ENCODE assay signal across 8 cellular contexts in genomic region chr19:32971715-32972540, GRCh38. TPM values are rescaled to one million over a fixed set of nuclear protein-coding genes. Genes with fewer than 3 reads are reported as not detected.
A peak's percentile ranks its signal among the peaks of the same experiment; 100 is the strongest.
DNase-seq lines count a peak whose midpoint lies in the region; ATAC-seq, FAIRE-seq and TF ChIP-seq lines count a peak whose summit lies in the region.

Gene CEP89, minus strand, starts transcription at chr19:32971958. Its CDS starts 84 bp downstream, at chr19:32971874.
Gene FAAP24, plus strand, starts transcription at chr19:32972242. Its CDS starts 955 bp downstream, at chr19:32973197.

- peak; percentile 95 for FAIRE-seq in astrocyte (lab: Jason Lieb, UNC)

- intact Hi-C loops in aorta (cut with DNase I) = loop anchor here (5.0 to 10.0 kb wide), 5 partner anchors 110 to 553 kb away; partner anchors contain the start of genes GPATCH1 (in 2 of the 2), ANKRD27 (in 1 of the 2), PEPD (in 1 of the 2) and RGS9BP (in 1 of the 2)

- peaks cover 13% of the 10 kb centered on the region for H4K20me1 ChIP-seq in astrocyte (ENCODE audit: insufficient read depth, low read length)

- H3K4me1 Mint-ChIP-seq in astrocyte (ENCODE audit: low read depth, unreplicated experiment) = peaks cover 3% of the 10 kb centered on the region

- ATAC-seq in GM18502 (IDR thresholded peaks at IDR 0.05; ENCODE audit: poor library complexity, unreplicated experiment) (peak; percentile 99), HG02943 (IDR thresholded peaks at IDR 0.05; ENCODE audit: low read depth, unreplicated experiment) (peak; percentile 97), aorta (ENCODE audit: low FRiP score) (peak; percentile 99)

- H3K9ac ChIP-seq in astrocyte (ENCODE audit: low read length) = peak within 1 kb of the TSS; percentile 86

- 1 to 2% methylated on average over 57 of the region's 57 CpGs for WGBS in aorta, 2 donors

- peaks cover 6% of the 10 kb centered on the region for H3K4me1 ChIP-seq in astrocyte (ENCODE audit: insufficient read depth, low read length)
- H3K4me1 ChIP-seq in aorta (ENCODE audit: control insufficient read depth in 1 of 2, insufficient read depth in 2 of 2, low read length in 2 of 2) = no peaks in the 10 kb centered on the region

- H3K9me3 ChIP-seq in astrocyte (ENCODE audit: insufficient read depth, low read depth, low read length) (no peaks in the 10 kb centered on the region), aorta (ENCODE audit: control insufficient read depth, low read length) (no peaks in the 10 kb centered on the region)

- H3K27me3 ChIP-seq in astrocyte (ENCODE audit: insufficient read depth, low read length) (no peaks in the 10 kb centered on the region), aorta (ENCODE audit: control insufficient read depth in 1 of 2, insufficient read depth in 2 of 2, low read length in 1 of 2) (no peaks in the 10 kb centered on the region)

- peaks cover 4% of the 10 kb centered on the region for H3K36me3 Mint-ChIP-seq in astrocyte (ENCODE audit: low read depth, unreplicated experiment)

- H3K4me3 Mint-ChIP-seq in astrocyte (ENCODE audit: unreplicated experiment) = peak within 1 kb of the TSS; percentile 98

- DNase-seq in NCI-H187 (lab: John Stamatoyannopoulos, UW) = peak; percentile 98 to 100
- DNase-seq in T-helper 2 cell = peak; percentile 88 to 99 (median 97)
- DNase-seq in astrocyte (ENCODE audit: low read depth) = peak; percentile 97
- DNase-seq in hepatic stellate cell (ENCODE audit: low spot score) = peak; percentile 100
- peak; percentile 99 for DNase-seq in putamen (ENCODE audit: low spot score)
- DNase-seq in aorta = peak; percentile 98 to 99

- peak within 1 kb of the TSS; percentile 89 for H3K27ac Mint-ChIP-seq in astrocyte (ENCODE audit: unreplicated experiment)

- no peak for TF ChIP-seq CTCF in astrocyte (IDR thresholded peaks at IDR 0.05; ENCODE audit: insufficient read depth, low read depth, low read length)

- H3K27ac ChIP-seq in astrocyte (ENCODE audit: low read depth, low read length) (peak within 1 kb of the TSS; percentile 71), aorta (ENCODE audit: low read depth in 1 of 2, low read length in 2 of 2) (peak within 1 kb of the TSS in 1 of 2 donors; percentile 24)

- peaks cover 34% of the 10 kb centered on the region for H3K79me2 ChIP-seq in astrocyte (ENCODE audit: insufficient read depth, low read length)

- H3K4me2 ChIP-seq in astrocyte (ENCODE audit: low read length) = peak within 1 kb of the TSS; percentile 98

- H2AFZ ChIP-seq in astrocyte (ENCODE audit: low read depth, low read length) = peak within 1 kb of the TSS; percentile 94

- H3K36me3 ChIP-seq in astrocyte (ENCODE audit: insufficient read depth, low read length) = peaks cover 8% of the 10 kb centered on the region
- peaks cover 0 to 3% of the 10 kb centered on the region in 2 donors for H3K36me3 ChIP-seq in aorta (ENCODE audit: control insufficient read depth in 1 of 2, insufficient read depth in 2 of 2, low read length in 1 of 2)

- no peaks in the 10 kb centered on the region for H3K27me3 Mint-ChIP-seq in astrocyte (ENCODE audit: low read depth, unreplicated experiment)

- H3K4me3 ChIP-seq in astrocyte (ENCODE audit: insufficient read depth, low read depth, low read length) = peak within 1 kb of the TSS; percentile 83
- H3K4me3 ChIP-seq in aorta (ENCODE audit: low read length in 2 of 2) = peak within 1 kb of the TSS; percentile 74 to 78

- no peaks in the 10 kb centered on the region for H3K9me3 Mint-ChIP-seq in astrocyte (ENCODE audit: unreplicated experiment)

RNA-seq across cellular contexts. Expression of gene CEP89, which starts in this region (rescaled TPM):
- 22.9 and 28.3 TPM in 2 replicates for total RNA-seq in astrocyte
- 10 to 100 TPM; 13.7 to 22.6 TPM for total RNA-seq in aorta
- polyA plus RNA-seq in aorta = 10 to 100 TPM in 1 of 2 donors, 1 to 10 TPM in 1; 4.4 to 18.3 TPM

RNA-seq across cellular contexts. Expression of gene FAAP24, which starts in this region (rescaled TPM):
- total RNA-seq in astrocyte = 2.2 and 4.1 TPM in 2 replicates
- total RNA-seq in aorta = 1 to 10 TPM; 1.0 to 1.8 TPM
- polyA plus RNA-seq in aorta = 1 to 10 TPM in 1 of 2 donors, not detected in 1; 1.6 TPM
